ENCODE assay signal across 32 cellular contexts in the genomic region with DNA sequence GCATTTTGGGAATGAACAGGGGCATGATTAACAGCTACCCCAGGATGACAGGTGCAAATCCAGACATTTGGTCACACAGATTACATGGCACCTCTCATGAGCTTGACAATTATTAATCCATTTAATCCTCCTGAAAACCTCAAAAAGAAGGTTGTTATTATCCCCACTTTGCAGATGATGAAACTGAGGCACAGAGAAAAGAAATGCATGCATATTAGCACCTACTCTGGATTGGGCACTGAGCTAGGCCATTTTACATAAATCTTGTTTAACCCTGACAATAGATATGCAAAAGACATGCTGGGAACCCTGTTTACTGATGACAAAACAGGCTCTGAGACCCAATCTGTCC.
"Had no signal": no experiment of that assay in that cellular context is flagged by ENCODE, and none has a peak within 500 bp of the region (broad histone marks: within the 10 kb centered on the region; RNA-seq: fewer than 3 reads in every experiment).

No MANE protein-coding gene starts in this region.

- H3K36me3 ChIP-seq: brain microvascular endothelial cell, WERI-Rb-1 had no signal

- FAIRE-seq: astrocyte, bronchial epithelial cell, frontal cortex had no signal

- H3K4me1 Mint-ChIP-seq: activated CD4-positive, alpha-beta memory T cell treated with anti-CD3 and anti-CD28 coated beads, Interleukin-2, amount 10 ng/mL, durations not matched to agents 7 days and 5 days; activated CD4-positive, alpha-beta T cell treated with anti-CD3 and anti-CD28 coated beads, Interleukin-2, amount 10 ng/mL, durations not matched to agents 7 days and 5 days; central memory CD8-positive, alpha-beta T cell; T-cell had no signal

- H3K27me3 Mint-ChIP-seq: activated naive CD8-positive, alpha-beta T cell; activated T-cell treated with anti-CD3 and anti-CD28 coated beads, Interleukin-2, amount 50 U/mL, for 24 hours; T-cell had no signal

- H3K4me3 Mint-ChIP-seq: activated CD4-positive, alpha-beta memory T cell treated with anti-CD3 and anti-CD28 coated beads, Interleukin-2, amount 10 ng/mL, durations not matched to agents 7 days and 5 days; activated CD4-positive, alpha-beta T cell treated with anti-CD3 and anti-CD28 coated beads, Interleukin-2, amount 10 ng/mL, durations not matched to agents 7 days and 5 days; activated naive CD8-positive, alpha-beta T cell; activated T-cell treated with anti-CD3 and anti-CD28 coated beads, Interleukin-2, amount 50 U/mL, for 24 hours; activated T-cell treated with anti-CD3 and anti-CD28 coated beads, Interleukin-2, amount 50 U/mL, for 72 hours; central memory CD8-positive, alpha-beta T cell; dendritic cell treated with granulocyte-macrophage colony-stimulating factor and Interleukin-4, amounts not matched to agents 40 ng/mL and 50 ng/mL, for 4 days; endodermal cell; T-cell; T-helper 1 cell treated with Interleukin-12 subunit alpha and Interleukin-12 subunit beta and Interleukin-4 antibody, amounts not matched to agents 30 μg/mL and 1 μg/mL, for 36 hours; T-helper 2 cell treated with Interferon-gamma antibody and Interleukin-4, amounts not matched to agents 5 μg/mL and 100 μg/mL, for 36 hours had no signal

- H3K27ac ChIP-seq: brain microvascular endothelial cell, coronary artery, dorsolateral prefrontal cortex, WERI-Rb-1 had no signal

- H3K4me3 ChIP-seq: coronary artery, dorsolateral prefrontal cortex had no signal

- H3K27ac Mint-ChIP-seq: activated CD4-positive, alpha-beta memory T cell treated with anti-CD3 and anti-CD28 coated beads, Interleukin-2, amount 10 ng/mL, durations not matched to agents 7 days and 5 days; activated CD4-positive, alpha-beta T cell treated with anti-CD3 and anti-CD28 coated beads, Interleukin-2, amount 10 ng/mL, durations not matched to agents 7 days and 5 days; activated naive CD8-positive, alpha-beta T cell; activated T-cell treated with anti-CD3 and anti-CD28 coated beads, Interleukin-2, amount 50 U/mL, for 24 hours; activated T-cell treated with anti-CD3 and anti-CD28 coated beads, Interleukin-2, amount 50 U/mL, for 72 hours; dendritic cell treated with granulocyte-macrophage colony-stimulating factor and Interleukin-4, amounts not matched to agents 40 ng/mL and 50 ng/mL, for 4 days; endodermal cell; T-cell; T-helper 1 cell treated with Interleukin-12 subunit alpha and Interleukin-12 subunit beta and Interleukin-4 antibody, amounts not matched to agents 30 μg/mL and 1 μg/mL, for 36 hours; T-helper 2 cell treated with Interferon-gamma antibody and Interleukin-4, amounts not matched to agents 5 μg/mL and 100 μg/mL, for 36 hours had no signal

- H3K27me3 ChIP-seq: brain microvascular endothelial cell, dorsolateral prefrontal cortex had no signal

- ATAC-seq: activated T-cell treated with anti-CD3 and anti-CD28 coated beads, Interleukin-2, amount 50 U/mL, for 72 hours; esophagus mucosa; T-cell had no signal

- DNase-seq: activated CD4-positive, alpha-beta T cell treated with anti-CD3 and anti-CD28 coated beads for 4 hours; activated CD4-positive, alpha-beta T cell treated with anti-CD3 and anti-CD28 coated beads, Interleukin-2, amount 10 ng/mL, durations not matched to agents 7 days and 5 days; activated CD4-positive, alpha-beta T cell treated with anti-CD3 and anti-CD28 coated beads, Interleukin-2, amount 50 U/mL, for 4 hours; activated CD4-positive, CD25-positive, alpha-beta regulatory T cell; activated effector memory CD4-positive, alpha-beta T cell treated with Interleukin-2 at 50 U/mL for 16 hours; activated gamma-delta T cell treated with Interleukin-2 at 50 U/mL for 16 hours; activated naive CD4-positive, alpha-beta T cell treated with anti-CD3 and anti-CD28 coated beads, Interleukin-2, amount 50 U/mL, for 16 hours; activated naive CD4-positive, alpha-beta T cell treated with Interleukin-2 at 50 U/mL for 16 hours; activated T-cell treated with anti-CD3 and anti-CD28 coated beads for 4 hours; activated T-cell treated with anti-CD3 and anti-CD28 coated beads, Interleukin-2, amount 50 U/mL, for 72 hours; amniotic stem cell; anterior cingulate cortex; brain microvascular endothelial cell; effector memory CD4-positive, alpha-beta T cell; foreskin fibroblast; T1000; WERI-Rb-1 had no signal

- H3K36me3 Mint-ChIP-seq: T-cell had no signal
